1 cellular context compared by ENCODE assay signal in genomic region chr15:40044717-40045571, GRCh38.
TF ChIP-seq lines count a peak whose summit lies in the region.

No MANE protein-coding gene starts in this region.

TF ChIP-seq in HepG2, 621 proteins besides CTCF, POLR2A, EP300 and RAD21 (continued from another document and continues in another):
- TF ChIP-seq NR0B2 (CRISPR knock-in tag; IDR thresholded peaks at IDR 0.05), result no peak
- TF ChIP-seq ZNF713 (CRISPR knock-in tag; IDR thresholded peaks at IDR 0.05), result 0 out of 2 replicates have a peak, but pooled peaks have one; percentile 32
- TF ChIP-seq ZNF792 (CRISPR knock-in tag; IDR thresholded peaks at IDR 0.05), result peak; percentile 77; the same call in 1 of the 2 replicates
- no peak for TF ChIP-seq TSC22D2 (CRISPR knock-in tag; IDR thresholded peaks at IDR 0.05; ENCODE audit: borderline replicate concordance)
- TF ChIP-seq ZNF331 (CRISPR knock-in tag; IDR thresholded peaks at IDR 0.05), result peak; percentile 46; the same call in 1 of the 2 replicates
- no peak for TF ChIP-seq ZZZ3 (CRISPR knock-in tag; IDR thresholded peaks at IDR 0.05; ENCODE audit: borderline replicate concordance)
- TF ChIP-seq XRCC5 (optimal IDR thresholded peaks at IDR 0.05; ENCODE audit: low read length), result peak; percentile 75
- TF ChIP-seq BORCS8-MEF2B (CRISPR knock-in tag; IDR thresholded peaks at IDR 0.05), result peak; percentile 57; the same call in 1 of the 2 replicates
- TF ChIP-seq ZNF337 (CRISPR knock-in tag; IDR thresholded peaks at IDR 0.05; ENCODE audit: borderline replicate concordance, low read depth), result no peak
- TF ChIP-seq TOE1 (CRISPR knock-in tag; IDR thresholded peaks at IDR 0.05), result 0 out of 2 replicates have a peak, but pooled peaks have one; percentile 44
- TF ChIP-seq IRF9 (CRISPR knock-in tag; IDR thresholded peaks at IDR 0.05; ENCODE audit: borderline replicate concordance), result 0 out of 2 replicates have a peak, but pooled peaks have one; percentile 24
- TF ChIP-seq LCORL (IDR thresholded peaks at IDR 0.05), result no peak
- peak; percentile 56; the same call in 1 of the 2 replicates for TF ChIP-seq LCORL (CRISPR knock-in tag; IDR thresholded peaks at IDR 0.05)
- no peak for TF ChIP-seq U2AF2 (IDR thresholded peaks at IDR 0.05; ENCODE audit: low read depth, low read length)
- TF ChIP-seq ZNF644 (CRISPR knock-in tag; IDR thresholded peaks at IDR 0.05; ENCODE audit: low read depth), result no peak
- TF ChIP-seq KDM3A (CRISPR knock-in tag; IDR thresholded peaks at IDR 0.05; ENCODE audit: low read depth), result 0 out of 2 replicates have a peak, but pooled peaks have one; percentile 47
- peak; percentile 71 for TF ChIP-seq RXRA (CRISPR knock-in tag; IDR thresholded peaks at IDR 0.05)
- peak; percentile 59; the same call in 1 of the 2 replicates for TF ChIP-seq ZNF772 (CRISPR knock-in tag; IDR thresholded peaks at IDR 0.05)
- TF ChIP-seq ZNF691 (CRISPR knock-in tag; IDR thresholded peaks at IDR 0.05; ENCODE audit: borderline replicate concordance, low read depth), result peak; percentile 56; the same call in 1 of the 2 replicates
- TF ChIP-seq YY1 (IDR thresholded peaks at IDR 0.05; ENCODE audit: insufficient read depth, insufficient replicate concordance, low read depth, low read length), result peak; percentile 72
- peak; percentile 65; the same call in 1 of the 2 replicates for TF ChIP-seq ZNF280B (CRISPR knock-in tag; IDR thresholded peaks at IDR 0.05; ENCODE audit: borderline replicate concordance)
- TF ChIP-seq ZNF567 (CRISPR knock-in tag; IDR thresholded peaks at IDR 0.05; ENCODE audit: borderline replicate concordance), result 0 out of 2 replicates have a peak, but pooled peaks have one; percentile 77
- peak; percentile 60 for TF ChIP-seq GABPB1 (CRISPR knock-in tag; IDR thresholded peaks at IDR 0.05)
- no peak for TF ChIP-seq U2AF1 (optimal IDR thresholded peaks at IDR 0.05; ENCODE audit: low read depth, low read length)
- no peak for TF ChIP-seq FLYWCH1 (CRISPR knock-in tag; IDR thresholded peaks at IDR 0.05)
- peak; percentile 56; the same call in 1 of the 2 replicates for TF ChIP-seq MXD3 (CRISPR knock-in tag; IDR thresholded peaks at IDR 0.05)
- peak; percentile 73 for TF ChIP-seq SAP130 (CRISPR knock-in tag; IDR thresholded peaks at IDR 0.05; ENCODE audit: low read depth)
- peak; percentile 42; the same call in 1 of the 2 replicates for TF ChIP-seq IKZF5 (CRISPR knock-in tag; IDR thresholded peaks at IDR 0.05)
- TF ChIP-seq EED (CRISPR knock-in tag; IDR thresholded peaks at IDR 0.05), result no peak
- no peak for TF ChIP-seq TRIM24 (CRISPR knock-in tag; IDR thresholded peaks at IDR 0.05)
- TF ChIP-seq PHF20 (CRISPR knock-in tag; IDR thresholded peaks at IDR 0.05), result no peak
- TF ChIP-seq TARDBP (CRISPR knock-in tag; IDR thresholded peaks at IDR 0.05), result peak; percentile 58; the same call in 1 of the 2 replicates
- TF ChIP-seq ZNF570 (CRISPR knock-in tag; IDR thresholded peaks at IDR 0.05; ENCODE audit: borderline replicate concordance), result no peak
- TF ChIP-seq ZNF761 (CRISPR knock-in tag; conservative IDR thresholded peaks at IDR 0.05), result no peak
- TF ChIP-seq HMG20A (CRISPR knock-in tag; IDR thresholded peaks at IDR 0.05; ENCODE audit: borderline replicate concordance), result peak; percentile 27; the same call in 1 of the 2 replicates
- TF ChIP-seq MZF1 (CRISPR knock-in tag; IDR thresholded peaks at IDR 0.05; ENCODE audit: borderline replicate concordance), result no peak
- peak; percentile 65 for TF ChIP-seq FOSL2 (CRISPR knock-in tag; IDR thresholded peaks at IDR 0.05)
- peak; percentile 74; the same call in 2 of the 3 replicates for TF ChIP-seq MXI1 (IDR thresholded peaks at IDR 0.05; ENCODE audit: borderline replicate concordance, low read depth, low read length)
- peak; percentile 86 for TF ChIP-seq THAP11 (CRISPR knock-in tag; IDR thresholded peaks at IDR 0.05)
- 0 out of 2 replicates have a peak, but pooled peaks have one; percentile 13 for TF ChIP-seq FOXP4 (CRISPR knock-in tag; IDR thresholded peaks at IDR 0.05)
- TF ChIP-seq ARID5B (CRISPR knock-in tag; IDR thresholded peaks at IDR 0.05), result peak; percentile 21; the same call in 1 of the 2 replicates
- TF ChIP-seq ZSCAN31 (CRISPR knock-in tag; IDR thresholded peaks at IDR 0.05; ENCODE audit: low read depth), result 0 out of 2 replicates have a peak, but pooled peaks have one; percentile 31
- TF ChIP-seq ZNF274 (CRISPR knock-in tag; IDR thresholded peaks at IDR 0.05), result peak; percentile 56; the same call in 1 of the 2 replicates
- peak; percentile 31; the same call in 1 of the 2 replicates for TF ChIP-seq CREM (IDR thresholded peaks at IDR 0.05)
- TF ChIP-seq CREM (CRISPR knock-in tag; IDR thresholded peaks at IDR 0.05), result no peak
- no peak for TF ChIP-seq STAT5B (CRISPR knock-in tag; IDR thresholded peaks at IDR 0.05)
- TF ChIP-seq JUND (CRISPR knock-in tag; IDR thresholded peaks at IDR 0.05), result peak; percentile 44; the same call in 1 of the 2 replicates
- no peak for TF ChIP-seq ZNF431 (CRISPR knock-in tag; IDR thresholded peaks at IDR 0.05; ENCODE audit: borderline replicate concordance, low read depth)
- no peak for TF ChIP-seq NONO (IDR thresholded peaks at IDR 0.05)
- peak; percentile 44; the same call in 1 of the 2 replicates for TF ChIP-seq NONO (CRISPR knock-in tag; conservative IDR thresholded peaks at IDR 0.05)
- no peak for TF ChIP-seq PAWR (CRISPR knock-in tag; IDR thresholded peaks at IDR 0.05; ENCODE audit: borderline replicate concordance)
- peak; percentile 71; the same call in 1 of the 2 replicates for TF ChIP-seq ARID4A (CRISPR knock-in tag; IDR thresholded peaks at IDR 0.05; ENCODE audit: borderline replicate concordance)
- TF ChIP-seq ELF1 (CRISPR knock-in tag; IDR thresholded peaks at IDR 0.05), result 0 out of 2 replicates have a peak, but pooled peaks have one; percentile 30
- TF ChIP-seq SALL1 (CRISPR knock-in tag; IDR thresholded peaks at IDR 0.05), result peak; percentile 73
- no peak for TF ChIP-seq NCOR1 (IDR thresholded peaks at IDR 0.05; ENCODE audit: borderline replicate concordance, low read length)
